ENCODE assay signal across 2 cellular contexts in the genomic region with DNA sequence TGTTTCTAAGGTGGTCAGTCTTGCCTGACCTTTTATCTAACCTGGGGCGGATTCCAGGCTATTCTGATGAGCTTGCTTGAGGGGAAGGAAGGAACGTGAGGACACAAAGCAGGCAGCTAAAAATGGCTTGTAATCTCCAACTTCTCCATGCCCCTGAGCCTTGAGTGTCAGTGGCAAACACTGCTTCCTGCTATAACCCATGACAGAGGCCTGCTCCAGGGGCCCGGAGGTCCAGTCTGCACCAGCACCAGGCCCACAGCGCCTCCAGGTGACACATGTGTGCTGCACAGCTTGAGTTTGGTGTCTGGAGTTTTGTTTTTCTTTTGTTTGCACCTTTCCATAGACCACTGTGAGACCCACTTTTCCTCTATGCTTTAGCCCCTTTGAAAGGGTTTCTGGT.
TF ChIP-seq lines count a peak whose summit lies in the region.

No MANE protein-coding gene starts in this region.

TF ChIP-seq in SK-N-SH, 30 proteins besides CTCF, POLR2A, EP300 and RAD21 (continued from another document):
- TF ChIP-seq REST (IDR thresholded peaks at IDR 0.05; ENCODE audit: low read depth, low read length): no peak
- no peak for TF ChIP-seq JUND (IDR thresholded peaks at IDR 0.05)

TF ChIP-seq in SK-N-SH treated with all-trans-retinoic acid at 6 μM for 48 hours, 23 proteins besides CTCF, POLR2A, EP300 and RAD21 (continued from another document):
- TF ChIP-seq PATZ1 (CRISPR knock-in tag; IDR thresholded peaks at IDR 0.05; ENCODE audit: borderline replicate concordance) (no peak), TSHZ2 (CRISPR knock-in tag; IDR thresholded peaks at IDR 0.05) (no peak), ESRRG (CRISPR knock-in tag; IDR thresholded peaks at IDR 0.05) (no peak), ZNF8 (CRISPR knock-in tag; IDR thresholded peaks at IDR 0.05) (no peak), CREB5 (CRISPR knock-in tag; IDR thresholded peaks at IDR 0.05; ENCODE audit: low read depth) (no peak), ZFP3 (CRISPR knock-in tag; IDR thresholded peaks at IDR 0.05) (no peak), ZNF70 (CRISPR knock-in tag; IDR thresholded peaks at IDR 0.05) (no peak), TOX (CRISPR knock-in tag; IDR thresholded peaks at IDR 0.05; ENCODE audit: borderline replicate concordance) (no peak), CSRNP3 (CRISPR knock-in tag; IDR thresholded peaks at IDR 0.05) (no peak), GLIS3 (CRISPR knock-in tag; IDR thresholded peaks at IDR 0.05) (no peak), ARNTL (CRISPR knock-in tag; IDR thresholded peaks at IDR 0.05; ENCODE audit: borderline replicate concordance, low read depth) (no peak), PPARA (CRISPR knock-in tag; IDR thresholded peaks at IDR 0.05; ENCODE audit: borderline replicate concordance) (no peak), BACH2 (CRISPR knock-in tag; IDR thresholded peaks at IDR 0.05; ENCODE audit: borderline replicate concordance) (no peak), TCF4 (CRISPR knock-in tag; IDR thresholded peaks at IDR 0.05; ENCODE audit: borderline replicate concordance) (no peak), ISL1 (CRISPR knock-in tag; IDR thresholded peaks at IDR 0.05) (no peak)
- TF ChIP-seq, protein P1, sequence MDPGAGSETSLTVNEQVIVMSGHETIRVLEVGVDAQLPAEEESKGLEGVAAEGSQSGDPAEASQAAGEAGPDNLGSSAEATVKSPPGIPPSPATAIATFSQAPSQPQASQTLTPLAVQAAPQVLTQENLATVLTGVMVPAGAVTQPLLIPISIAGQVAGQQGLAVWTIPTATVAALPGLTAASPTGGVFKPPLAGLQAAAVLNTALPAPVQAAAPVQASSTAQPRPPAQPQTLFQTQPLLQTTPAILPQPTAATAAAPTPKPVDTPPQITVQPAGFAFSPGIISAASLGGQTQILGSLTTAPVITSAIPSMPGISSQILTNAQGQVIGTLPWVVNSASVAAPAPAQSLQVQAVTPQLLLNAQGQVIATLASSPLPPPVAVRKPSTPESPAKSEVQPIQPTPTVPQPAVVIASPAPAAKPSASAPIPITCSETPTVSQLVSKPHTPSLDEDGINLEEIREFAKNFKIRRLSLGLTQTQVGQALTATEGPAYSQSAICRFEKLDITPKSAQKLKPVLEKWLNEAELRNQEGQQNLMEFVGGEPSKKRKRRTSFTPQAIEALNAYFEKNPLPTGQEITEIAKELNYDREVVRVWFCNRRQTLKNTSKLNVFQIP (CRISPR knock-in tag; IDR thresholded peaks at IDR 0.05; ENCODE audit: borderline replicate concordance, low read depth): no peak
